Comparison of ENCODE assay signal across 8 cellular contexts in the genomic region with DNA sequence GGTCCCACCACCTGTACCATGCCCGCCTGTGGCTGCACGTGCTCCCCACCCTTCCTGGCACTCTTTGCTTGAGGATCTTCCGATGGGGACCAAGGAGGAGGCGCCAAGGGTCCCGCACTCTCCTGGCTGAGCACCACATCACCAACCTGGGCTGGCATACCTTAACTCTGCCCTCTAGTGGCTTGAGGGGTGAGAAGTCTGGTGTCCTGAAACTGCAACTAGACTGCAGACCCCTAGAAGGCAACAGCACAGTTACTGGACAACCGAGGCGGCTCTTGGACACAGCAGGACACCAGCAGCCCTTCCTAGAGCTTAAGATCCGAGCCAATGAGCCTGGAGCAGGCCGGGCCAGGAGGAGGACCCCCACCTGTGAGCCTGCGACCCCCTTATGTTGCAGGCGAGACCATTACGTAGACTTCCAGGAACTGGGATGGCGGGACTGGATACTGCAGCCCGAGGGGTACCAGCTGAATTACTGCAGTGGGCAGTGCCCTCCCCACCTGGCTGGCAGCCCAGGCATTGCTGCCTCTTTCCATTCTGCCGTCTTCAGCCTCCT. TPM values are rescaled to one million over a fixed set of nuclear protein-coding genes. Genes with fewer than 3 reads are reported as not detected.
A peak's percentile ranks its signal among the peaks of the same experiment; 100 is the strongest.
DNase-seq lines count a peak whose midpoint lies in the region; ATAC-seq and TF ChIP-seq lines count a peak whose summit lies in the region.

No MANE protein-coding gene starts in this region.

- TF ChIP-seq CTCF in HL-60 (IDR thresholded peaks at IDR 0.05; ENCODE audit: insufficient read depth, low read length), result peak; percentile 51
- TF ChIP-seq CTCF in brain microvascular endothelial cell (IDR thresholded peaks at IDR 0.05; ENCODE audit: low read depth, low read length, missing control alignments), result peak; percentile 83
- peak; percentile 1 for TF ChIP-seq CTCF in lung (IDR thresholded peaks at IDR 0.05; ENCODE audit: control extremely low read depth, extremely low read depth)

- in situ Hi-C loops in brain microvascular endothelial cell (cut with HindIII; ENCODE audit: low pct_ligation_motif_present, low sequenced_read_pairs), result no loop called here

- no peak overlapping the region for H3K27ac ChIP-seq in HL-60 (replicated peaks)
- no peak overlapping the region for H3K27ac ChIP-seq in brain microvascular endothelial cell
- no peak overlapping the region for H3K27ac ChIP-seq in lung (ENCODE audit: low read depth in 1 of 2, low read length in 1 of 2)

- 23 to 36% methylated on average over 12 to 15 of the region's 15 CpGs for WGBS in lung, 2 donors

- H3K4me1 ChIP-seq in lung (ENCODE audit: control insufficient read depth in 2 of 2, insufficient read depth in 2 of 2, low read length in 2 of 2), result peaks cover 0 to 4% of the 10 kb centered on the region in 2 donors

- no peaks in the 10 kb centered on the region for H3K36me3 ChIP-seq in brain microvascular endothelial cell (replicated peaks)
- no peaks in the 10 kb centered on the region for H3K36me3 ChIP-seq in lung (ENCODE audit: control insufficient read depth in 2 of 2, insufficient read depth in 2 of 2, low read length in 2 of 2)

- no peak overlapping the region for H3K4me3 ChIP-seq in HL-60 (replicated peaks; ENCODE audit: insufficient read depth, low read length)
- no peak overlapping the region for H3K4me3 ChIP-seq in brain microvascular endothelial cell (ENCODE audit: low read depth, low read length)
- H3K4me3 ChIP-seq in lung, result no peak overlapping the region

- no peak for ATAC-seq in lung (ENCODE audit: insufficient read depth, low FRiP score)
- ATAC-seq in HG02623 (IDR thresholded peaks at IDR 0.05; ENCODE audit: unreplicated experiment), result no peak
- no peak for ATAC-seq in HG03565 (IDR thresholded peaks at IDR 0.05; ENCODE audit: unreplicated experiment)

- DNase-seq in activated effector memory CD4-positive, alpha-beta T cell treated with anti-CD3 and anti-CD28 coated beads, Interleukin-2, amount 50 U/mL, for 16 hours, result peak; percentile 78
- no peak for DNase-seq in activated effector memory CD4-positive, alpha-beta T cell treated with Interleukin-2 at 50 U/mL for 16 hours
- DNase-seq in HL-60 (ENCODE audit: low read depth in 1 of 2, low spot score in 1 of 2), result peak in 1 of 2 experiments; percentile 59
- peak; percentile 36 for DNase-seq in RPMI7951 (ENCODE audit: low read depth)
- DNase-seq in brain microvascular endothelial cell, result no peak
- DNase-seq in lung (ENCODE audit: low spot score), result no peak

- H3K9me3 ChIP-seq in lung (ENCODE audit: control insufficient read depth in 2 of 2, insufficient read depth in 1 of 2, low read length in 1 of 2), result no peaks in the 10 kb centered on the region

- H3K27me3 ChIP-seq in HL-60 (ENCODE audit: insufficient read depth, poor library complexity, severe bottlenecking) (peaks cover 10% of the 10 kb centered on the region), brain microvascular endothelial cell (replicated peaks) (no peaks in the 10 kb centered on the region), lung (ENCODE audit: control insufficient read depth, insufficient read depth) (no peaks in the 10 kb centered on the region)

RNA-seq across cellular contexts. Expression of gene INHBE, which starts 1.1 kb away (rescaled TPM):
- total RNA-seq in RPMI7951 (2014; rRNA removed; shearing (Covaris generic)), result 0.24 and 0.88 TPM in 2 replicates
- under 1 TPM in 1 of 2 donors, not detected in 1; 0.12 TPM for total RNA-seq in lung
- polyA plus RNA-seq in lung, result not detected

RNA-seq across cellular contexts. Expression of gene GLI1, which starts 3.4 kb away (rescaled TPM):
- 0.49 and 0.60 TPM in 2 replicates for total RNA-seq in RPMI7951 (2014; rRNA removed; shearing (Covaris generic))
- total RNA-seq in lung, result 1 to 10 TPM; 2.4 to 5.7 TPM
- 1 to 10 TPM in 1 of 2 donors, under 1 TPM in 1; 0.74 to 1.7 TPM for polyA plus RNA-seq in lung

RNA-seq across cellular contexts. Expression of gene INHBC, which starts 21.6 kb away (rescaled TPM):
- not detected in 2 replicates for total RNA-seq in RPMI7951 (2014; rRNA removed; shearing (Covaris generic))
- total RNA-seq in lung, result not detected
- polyA plus RNA-seq in lung, result under 1 TPM in 1 of 2 donors, not detected in 1; 0.02 TPM

RNA-seq across cellular contexts. Expression of gene ARHGAP9, which starts 23.4 kb away (rescaled TPM):
- 0.20 TPM in 1 of 2 replicates, not detected in the other for total RNA-seq in RPMI7951 (2014; rRNA removed; shearing (Covaris generic))
- total RNA-seq in lung, result 10 to 100 TPM; 14.7 to 40.0 TPM
- polyA plus RNA-seq in lung, result 10 to 100 TPM; 26.2 to 62.1 TPM

RNA-seq across cellular contexts. Expression of gene R3HDM2, which starts 25.4 kb away (rescaled TPM):
- 10.8 and 12.3 TPM in 2 replicates for total RNA-seq in RPMI7951 (2014; rRNA removed; shearing (Covaris generic))
- total RNA-seq in lung, result 10 to 100 TPM; 41.9 to 60.7 TPM
- 10 to 100 TPM; 18.1 to 19.4 TPM for polyA plus RNA-seq in lung

Comparison
In these comparisons a context has a peak if more than half of its experiments do, and no peak if none do; other contexts are left out.
1. DNase-seq: peak in activated effector memory CD4-positive, alpha-beta T cell treated with anti-CD3 and anti-CD28 coated beads, Interleukin-2, amount 50 U/mL, for 16 hours (single experiment) and RPMI7951 (single experiment); none in activated effector memory CD4-positive, alpha-beta T cell treated with Interleukin-2 at 50 U/mL for 16 hours (single experiment), brain microvascular endothelial cell (single experiment) and lung (single experiment).
2. CTCF ChIP-seq: peak in every context shown above with its lines; median percentile 83 in brain microvascular endothelial cell; 51 in HL-60; 1 in lung.